ENCODE assay signal across 1 cellular context in the genomic region with DNA sequence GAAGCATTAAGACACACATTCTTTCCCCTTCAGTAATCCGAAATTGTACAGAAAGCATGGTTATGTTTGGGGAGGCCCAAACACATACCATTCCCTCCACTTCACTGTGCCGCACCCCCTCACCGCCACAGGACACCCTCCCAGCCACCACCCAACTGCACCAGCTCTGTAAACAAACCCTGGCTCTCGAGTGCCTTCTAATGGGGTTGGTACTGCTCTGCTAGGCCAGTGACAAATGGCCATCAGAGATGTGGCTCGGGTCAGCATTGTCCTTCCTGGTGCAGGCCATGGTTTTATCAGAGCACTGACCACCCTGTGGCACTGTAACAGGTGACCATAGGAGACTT.
TF ChIP-seq lines count a peak whose summit lies in the region.

No MANE protein-coding gene starts in this region.

TF ChIP-seq in H1, 55 proteins besides CTCF, POLR2A, EP300 and RAD21:
- TF ChIP-seq BRCA1 (IDR thresholded peaks at IDR 0.05; ENCODE audit: low read depth, low read length) (no peak), BACH1 (IDR thresholded peaks at IDR 0.05; ENCODE audit: low read length) (no peak), NRF1 (IDR thresholded peaks at IDR 0.05; ENCODE audit: low read depth, low read length) (no peak), SIN3A (conservative IDR thresholded peaks at IDR 0.05 in 1 of 2, IDR thresholded peaks at IDR 0.05 in 1 of 2; ENCODE audit: low read depth in 1 of 2, low read length in 2 of 2) (no peak)
